25 cellular contexts compared by ENCODE assay signal in the genomic region with DNA sequence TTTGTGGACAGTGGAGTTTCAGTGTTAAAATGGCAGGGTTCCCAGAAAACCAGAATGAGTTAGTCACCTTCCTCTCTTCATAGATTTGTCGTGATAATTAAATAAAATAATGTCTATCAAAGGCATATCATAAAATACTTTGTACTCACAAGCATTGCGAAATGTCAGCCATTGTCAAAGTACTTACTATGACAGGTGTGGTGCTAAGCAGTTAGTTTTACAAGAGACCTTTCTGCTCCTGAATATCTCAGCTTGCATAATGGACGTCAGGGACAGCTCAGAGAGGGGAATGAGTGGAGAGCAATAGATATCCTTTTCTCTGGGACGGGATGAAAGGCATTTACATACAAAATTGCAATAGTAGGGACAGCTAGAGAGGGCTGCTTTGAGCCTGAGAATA.
"Had no signal": no experiment of that assay in that cellular context is flagged by ENCODE, and none has a peak within 500 bp of the region (broad histone marks: within the 10 kb centered on the region; RNA-seq: fewer than 3 reads in every experiment).

No MANE protein-coding gene starts in this region.

- H3K9me3 ChIP-seq: neutrophil, pancreas, right atrium auricular region, upper lobe of left lung had no signal

- H3K4me3 ChIP-seq: cardiac muscle cell, heart right ventricle, left ventricle myocardium inferior, pancreas, psoas muscle, right atrium auricular region, upper lobe of left lung had no signal

- DNase-seq: activated B cell treated with CpG ODN at 0.5 μM for 24 hours; activated CD4-positive, alpha-beta T cell treated with anti-CD3 and anti-CD28 coated beads for 36 hours; activated CD4-positive, alpha-beta T cell treated with anti-CD3 and anti-CD28 coated beads, Interleukin-2, amount 50 U/mL, for 4 hours; activated CD8-positive, alpha-beta memory T cell treated with anti-CD3 and anti-CD28 coated beads for 24 hours; activated CD8-positive, alpha-beta memory T cell treated with anti-CD3 and anti-CD28 coated beads, Interleukin-2, amount 50 U/mL, for 4 hours; activated naive CD4-positive, alpha-beta T cell treated with anti-CD3 and anti-CD28 coated beads for 36 hours; activated naive CD8-positive, alpha-beta T cell treated with anti-CD3 and anti-CD28 coated beads, Interleukin-2, amount 10 ng/mL, durations not matched to agents 7 days and 5 days; activated T-cell treated with anti-CD3 and anti-CD28 coated beads, Interleukin-2, amount 50 U/mL, for 4 hours; amniotic stem cell; erythroblast; foreskin fibroblast; heart right ventricle; immature natural killer cell; kidney glomerular epithelial cell; left ventricle myocardium inferior; midbrain; pancreas; psoas muscle; stimulated activated CD4-positive, alpha-beta T cell treated with anti-CD3 and anti-CD28 coated beads, Interleukin-4, amount 100 ng/mL, for 24 hours; stimulated activated naive CD4-positive, alpha-beta T cell treated with Interleukin-2 at 50 U/mL for 16 hours; T-helper 17 cell; upper lobe of left lung had no signal

- H3K36me3 ChIP-seq: cardiac muscle cell, heart right ventricle, left ventricle myocardium inferior, neutrophil, pancreas, right atrium auricular region, upper lobe of left lung had no signal

- H3K27ac ChIP-seq: cardiac muscle cell, heart right ventricle, left ventricle myocardium inferior, neutrophil, pancreas, psoas muscle, right atrium auricular region, upper lobe of left lung had no signal

- H3K27me3 ChIP-seq: cardiac muscle cell, heart right ventricle, neutrophil, pancreas, right atrium auricular region, upper lobe of left lung had no signal

- ATAC-seq: activated CD4-positive, alpha-beta T cell treated with anti-CD3 and anti-CD28 coated beads for 36 hours; activated T-cell treated with anti-CD3 and anti-CD28 coated beads, Interleukin-2, amount 50 U/mL, for 4 hours; heart right ventricle; pancreas; psoas muscle; T-helper 17 cell had no signal

- H3K4me1 ChIP-seq: heart right ventricle, left ventricle myocardium inferior, pancreas, psoas muscle, right atrium auricular region, upper lobe of left lung had no signal
